24 cellular contexts compared by ENCODE assay signal in the genomic region with DNA sequence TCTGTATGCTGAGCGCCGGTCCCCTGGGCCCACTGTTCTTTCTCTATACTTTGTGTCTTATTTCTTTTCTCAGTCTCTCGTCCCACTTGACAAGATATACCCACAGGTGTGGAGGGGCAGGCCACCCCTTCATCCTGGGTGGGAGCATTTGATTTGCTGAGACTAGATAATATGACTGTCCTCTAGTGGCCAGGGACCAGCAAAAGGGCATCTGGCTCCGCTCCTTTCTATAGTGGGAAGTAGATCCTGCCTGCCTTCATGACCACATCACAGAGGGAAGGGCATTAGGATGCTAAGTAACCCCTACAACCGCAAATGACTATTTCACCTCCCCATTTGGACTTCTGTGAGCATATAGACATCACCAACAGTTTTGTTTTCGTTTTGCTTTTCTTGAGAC. TPM values are rescaled to one million over a fixed set of nuclear protein-coding genes. Genes with fewer than 3 reads are reported as not detected.
"Had no signal": no experiment of that assay in that cellular context is flagged by ENCODE, and none has a peak within 500 bp of the region (broad histone marks: within the 10 kb centered on the region; RNA-seq: fewer than 3 reads in every experiment).

No MANE protein-coding gene starts in this region.

- DNase-seq: activated CD4-positive, alpha-beta memory T cell treated with anti-CD3 and anti-CD28 coated beads for 36 hours; activated CD4-positive, alpha-beta T cell treated with anti-CD3 and anti-CD28 coated beads, Interleukin-2, amount 10 ng/mL, durations not matched to agents 24 days and 14 days; activated CD4-positive, CD25-positive, alpha-beta regulatory T cell treated with anti-CD3 and anti-CD28 coated beads, Interleukin-2, amount 50 U/mL, for 72 hours; activated CD8-positive, alpha-beta memory T cell treated with anti-CD3 and anti-CD28 coated beads, Interleukin-2, amount 50 U/mL, for 48 hours; activated gamma-delta T cell treated with Interleukin-2 at 50 U/mL for 16 hours; activated naive CD4-positive, alpha-beta T cell treated with anti-CD3 and anti-CD28 coated beads, Interleukin-2, amount 50 U/mL, for 16 hours; activated naive CD8-positive, alpha-beta T cell treated with anti-CD3 and anti-CD28 coated beads, Interleukin-2, amount 50 U/mL, for 24 hours; activated T-cell treated with anti-CD3 and anti-CD28 coated beads, Interleukin-2, amount 50 U/mL, for 24 hours; amygdala; dermis blood vessel endothelial cell; effector CD4-positive, alpha-beta T cell; esophagus squamous epithelium; foreskin melanocyte; glutamatergic neuron; left cardiac atrium; naive thymus-derived CD4-positive, alpha-beta T cell; ovary; stimulated activated CD4-positive, alpha-beta T cell treated with anti-CD3 and anti-CD28 coated beads, Interleukin-2, amount 100 ng/mL, for 48 hours; stimulated activated naive CD4-positive, alpha-beta T cell treated with Interleukin-2 at 50 U/mL for 16 hours; trophoblast cell had no signal

- H3K36me3 ChIP-seq: breast epithelium, esophagus squamous epithelium, ovary, prostate gland, thoracic aorta had no signal

- H3K9me3 ChIP-seq: breast epithelium, esophagus squamous epithelium, ovary, prostate gland, thoracic aorta had no signal

- H3K4me3 ChIP-seq: breast epithelium, esophagus squamous epithelium, hepatocyte, ovary, prostate gland, thoracic aorta had no signal

- H3K4me1 ChIP-seq: breast epithelium, esophagus squamous epithelium, prostate gland had no signal

- ATAC-seq: activated naive CD8-positive, alpha-beta T cell treated with anti-CD3 and anti-CD28 coated beads, Interleukin-2, amount 50 U/mL, for 24 hours; naive thymus-derived CD4-positive, alpha-beta T cell had no signal

- H3K27me3 ChIP-seq: breast epithelium, esophagus squamous epithelium, hepatocyte, ovary had no signal

RNA-seq across cellular contexts. Expression of a gene that starts 25.4 kb away (rescaled TPM):
- polyA plus RNA-seq: naive thymus-derived CD4-positive, alpha-beta T cell had no signal
